ENCODE assay signal across 10 cellular contexts in the genomic region with DNA sequence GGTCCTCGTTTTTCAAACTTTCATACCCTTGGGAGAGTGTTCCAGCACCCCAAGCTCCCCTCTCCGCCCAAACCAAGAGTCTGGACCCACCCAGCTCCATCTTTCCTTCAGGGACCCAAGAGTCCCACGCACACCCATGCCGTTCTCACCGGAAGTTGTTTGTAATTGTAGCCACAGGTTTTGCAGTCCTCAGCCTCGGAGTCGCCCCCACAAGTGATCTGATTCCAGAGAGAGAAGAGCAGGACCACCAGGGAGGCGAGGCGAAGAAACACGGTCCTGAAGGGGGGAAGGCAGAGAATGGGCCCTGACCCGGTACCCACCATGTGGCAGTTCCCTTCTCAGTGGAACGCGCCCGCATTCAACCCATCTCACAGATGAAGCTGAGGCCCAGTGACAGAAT. TPM values are rescaled to one million over a fixed set of nuclear protein-coding genes. Genes with fewer than 3 reads are reported as not detected.
DNase-seq lines count a peak whose midpoint lies in the region; ATAC-seq, FAIRE-seq and TF ChIP-seq lines count a peak whose summit lies in the region.
"Had no signal": no experiment of that assay in that cellular context is flagged by ENCODE, and none has a peak within 500 bp of the region (broad histone marks: within the 10 kb centered on the region; RNA-seq: fewer than 3 reads in every experiment).

No MANE protein-coding gene starts in this region.

- H3K4me3 Mint-ChIP-seq in activated naive CD4-positive, alpha-beta T cell treated with anti-CD3 and anti-CD28 coated beads, Interleukin-2, amount 10 ng/mL, durations not matched to agents 7 days and 5 days, result peak overlapping the region; percentile 78
- peak overlapping the region; percentile 92 for H3K4me3 Mint-ChIP-seq in activated T-helper 1 cell treated with anti-CD3 and anti-CD28 coated beads, Interleukin-12 subunit alpha, Interleukin-12 subunit beta, Interleukin-2, Interleukin-4 antibody, amounts not matched to agents 30 ng/mL and 10 ng/mL and 1 ng/mL, durations not matched to agents 14 hours and 24 hours and 36 hours

- H2AFZ ChIP-seq in keratinocyte (ENCODE audit: control insufficient read depth, low read length), result no peak overlapping the region

- peak overlapping the region; percentile 18 for H3K4me2 ChIP-seq in keratinocyte (ENCODE audit: control insufficient read depth, extremely low read depth, insufficient read depth, low read depth, low read length)

- H3K79me2 ChIP-seq in keratinocyte (ENCODE audit: control insufficient read depth, insufficient read depth, low read length), result peaks cover 7% of the 10 kb centered on the region

- intact Hi-C loops in activated T-helper 1 cell treated with anti-CD3 and anti-CD28 coated beads, Interleukin-12 subunit alpha, Interleukin-12 subunit beta, Interleukin-2, Interleukin-4 antibody, amounts not matched to agents 30 ng/mL and 10 ng/mL and 1 ng/mL, durations not matched to agents 14 hours and 24 hours and 36 hours (cut with micrococcal nuclease), result loop anchor here (1.0 to 10.0 kb wide), 5 partner anchors 37 to 922 kb away; partner anchors contain the start of genes LENG8, MYADM and RPS9

- H3K4me1 ChIP-seq in keratinocyte (ENCODE audit: control insufficient read depth, extremely low read depth, insufficient read depth, low read length), result peaks cover 24% of the 10 kb centered on the region
- peaks cover 15 to 49% (median 43%) of the 10 kb centered on the region in 5 donors for H3K4me1 ChIP-seq in subcutaneous abdominal adipose tissue (ENCODE audit: control insufficient read depth in 5 of 5, insufficient read depth in 5 of 5, low read length in 5 of 5)
- H3K4me1 ChIP-seq in foreskin keratinocyte, result no peaks in the 10 kb centered on the region

- H3K4me1 Mint-ChIP-seq in activated naive CD4-positive, alpha-beta T cell treated with anti-CD3 and anti-CD28 coated beads, Interleukin-2, amount 10 ng/mL, durations not matched to agents 7 days and 5 days, result peaks cover 65% of the 10 kb centered on the region
- H3K4me1 Mint-ChIP-seq in activated T-helper 1 cell treated with anti-CD3 and anti-CD28 coated beads, Interleukin-12 subunit alpha, Interleukin-12 subunit beta, Interleukin-2, Interleukin-4 antibody, amounts not matched to agents 30 ng/mL and 10 ng/mL and 1 ng/mL, durations not matched to agents 14 hours and 24 hours and 36 hours (ENCODE audit: low read depth), result peaks cover 52% of the 10 kb centered on the region

- no peaks in the 10 kb centered on the region for H3K27me3 ChIP-seq in keratinocyte (ENCODE audit: control insufficient read depth, extremely low read depth, insufficient read depth, low read length)
- peaks cover 0 to 10% (median 7%) of the 10 kb centered on the region in 5 donors for H3K27me3 ChIP-seq in subcutaneous abdominal adipose tissue (ENCODE audit: control insufficient read depth in 5 of 5, insufficient read depth in 4 of 5, low read length in 5 of 5)
- H3K27me3 ChIP-seq in foreskin keratinocyte, result no peaks in the 10 kb centered on the region

- H3K9ac ChIP-seq in keratinocyte (ENCODE audit: control insufficient read depth, extremely low read depth, insufficient read depth, low read length) (no peak overlapping the region), subcutaneous abdominal adipose tissue (ENCODE audit: low read length in 5 of 5) (no peak overlapping the region)

- DNase-seq in activated naive CD4-positive, alpha-beta T cell treated with anti-CD3 and anti-CD28 coated beads, Interleukin-2, amount 10 ng/mL, durations not matched to agents 7 days and 5 days, result no peak
- no peak for DNase-seq in activated naive CD4-positive, alpha-beta T cell treated with anti-CD3 and anti-CD28 coated beads, Interleukin-2, amount 50 U/mL, for 72 hours (ENCODE audit: low spot score in 2 of 2)
- DNase-seq in activated T-helper 1 cell treated with anti-CD3 and anti-CD28 coated beads, Interleukin-12 subunit alpha, Interleukin-12 subunit beta, Interleukin-2, Interleukin-4 antibody, amounts not matched to agents 30 ng/mL and 10 ng/mL and 1 ng/mL, durations not matched to agents 14 hours and 24 hours and 36 hours (ENCODE audit: low spot score), result no peak
- no peak for DNase-seq in keratinocyte (ENCODE audit: low read depth, low spot score)
- DNase-seq in middle frontal gyrus (ENCODE audit: extremely low spot score, low spot score), result no peak
- DNase-seq in MV-4-11 (lab: John Stamatoyannopoulos, UW), result no peak
- DNase-seq in foreskin keratinocyte, result no peak

- no peaks in the 10 kb centered on the region for H4K20me1 ChIP-seq in keratinocyte (ENCODE audit: control insufficient read depth, extremely low read depth, insufficient read depth, low read length)

- no peaks in the 10 kb centered on the region for H3K9me1 ChIP-seq in keratinocyte (ENCODE audit: control insufficient read depth, extremely low read depth, insufficient read depth, low read length)

- H3K4me3 ChIP-seq in keratinocyte (ENCODE audit: control insufficient read depth in 2 of 3, extremely low read depth in 1 of 3, insufficient read depth in 2 of 3, low read depth in 1 of 3, low read length in 3 of 3), result peak overlapping the region; percentile 38 to 50 (median 39)
- H3K4me3 ChIP-seq in subcutaneous abdominal adipose tissue (ENCODE audit: low read depth in 1 of 5, low read length in 5 of 5), result peak overlapping the region in 3 of 5 donors; percentile 58 to 62 (median 58)

- no peaks in the 10 kb centered on the region for H3K9me3 Mint-ChIP-seq in activated naive CD4-positive, alpha-beta T cell treated with anti-CD3 and anti-CD28 coated beads, Interleukin-2, amount 10 ng/mL, durations not matched to agents 7 days and 5 days
- H3K9me3 Mint-ChIP-seq in activated naive CD4-positive, alpha-beta T cell treated with anti-CD3 and anti-CD28 coated beads, Interleukin-2, amount 50 U/mL, for 72 hours, result no peaks in the 10 kb centered on the region
- H3K9me3 Mint-ChIP-seq in activated T-helper 1 cell treated with anti-CD3 and anti-CD28 coated beads, Interleukin-12 subunit alpha, Interleukin-12 subunit beta, Interleukin-2, Interleukin-4 antibody, amounts not matched to agents 30 ng/mL and 10 ng/mL and 1 ng/mL, durations not matched to agents 14 hours and 24 hours and 36 hours, result no peaks in the 10 kb centered on the region

- H3K9me3 ChIP-seq in keratinocyte (ENCODE audit: control insufficient read depth, low read depth, low read length) (no peaks in the 10 kb centered on the region), subcutaneous abdominal adipose tissue (ENCODE audit: control insufficient read depth in 5 of 5, low read length in 5 of 5) (no peaks in the 10 kb centered on the region)

- TF ChIP-seq CTCF in keratinocyte (optimal IDR thresholded peaks at IDR 0.05 in 1 of 3, IDR thresholded peaks at IDR 0.05 in 1 of 3, conservative IDR thresholded peaks at IDR 0.05 in 1 of 3; ENCODE audit: extremely low read depth in 1 of 3, insufficient read depth in 2 of 3, low read length in 3 of 3) (no peak), foreskin keratinocyte (conservative IDR thresholded peaks at IDR 0.05) (no peak)

- peaks cover 1 to 2% of the 10 kb centered on the region in 2 experiments for H3K36me3 ChIP-seq in keratinocyte (ENCODE audit: control insufficient read depth in 2 of 2, extremely low read depth in 1 of 2, insufficient read depth in 2 of 2, low read length in 2 of 2)
- peaks cover 0 to 3% (median 2%) of the 10 kb centered on the region in 5 donors for H3K36me3 ChIP-seq in subcutaneous abdominal adipose tissue (ENCODE audit: control insufficient read depth in 5 of 5, insufficient read depth in 5 of 5, low read length in 5 of 5)

- no peak overlapping the region for H3K27ac ChIP-seq in keratinocyte (ENCODE audit: control insufficient read depth, insufficient read depth, low read length)
- H3K27ac ChIP-seq in subcutaneous abdominal adipose tissue (ENCODE audit: low read depth, low read length), result no peak overlapping the region
- no peak overlapping the region for H3K27ac ChIP-seq in foreskin keratinocyte

- CTCF ChIA-PET in activated naive CD4-positive, alpha-beta T cell treated with anti-CD3 and anti-CD28 coated beads, Interleukin-2, amount 10 ng/mL, durations not matched to agents 7 days and 5 days (lab: Charles Lee), result no interaction called here

- peaks cover 9% of the 10 kb centered on the region for H3K36me3 Mint-ChIP-seq in activated naive CD4-positive, alpha-beta T cell treated with anti-CD3 and anti-CD28 coated beads, Interleukin-2, amount 10 ng/mL, durations not matched to agents 7 days and 5 days
- peaks cover 4 to 6% of the 10 kb centered on the region in 2 donors for H3K36me3 Mint-ChIP-seq in activated naive CD4-positive, alpha-beta T cell treated with anti-CD3 and anti-CD28 coated beads, Interleukin-2, amount 50 U/mL, for 72 hours
- peaks cover 7% of the 10 kb centered on the region for H3K36me3 Mint-ChIP-seq in activated T-helper 1 cell treated with anti-CD3 and anti-CD28 coated beads, Interleukin-12 subunit alpha, Interleukin-12 subunit beta, Interleukin-2, Interleukin-4 antibody, amounts not matched to agents 30 ng/mL and 10 ng/mL and 1 ng/mL, durations not matched to agents 14 hours and 24 hours and 36 hours (ENCODE audit: low read depth)

- dilution Hi-C loops in keratinocyte (cut with MboI; ENCODE audit: extremely low pct_ligation_motif_present, low sequenced_read_pairs), result no loop called here

- no peak for ATAC-seq in activated naive CD4-positive, alpha-beta T cell treated with anti-CD3 and anti-CD28 coated beads, Interleukin-2, amount 50 U/mL, for 72 hours
- ATAC-seq in foreskin keratinocyte, result no peak

- FAIRE-seq in keratinocyte (lab: Jason Lieb, UNC), result no peak
- FAIRE-seq: GM18507, islet of Langerhans had no signal

- peak overlapping the region; percentile 83 for H3K27ac Mint-ChIP-seq in activated naive CD4-positive, alpha-beta T cell treated with anti-CD3 and anti-CD28 coated beads, Interleukin-2, amount 10 ng/mL, durations not matched to agents 7 days and 5 days
- H3K27ac Mint-ChIP-seq in activated naive CD4-positive, alpha-beta T cell treated with anti-CD3 and anti-CD28 coated beads, Interleukin-2, amount 50 U/mL, for 72 hours, result no peak overlapping the region
- H3K27ac Mint-ChIP-seq in activated T-helper 1 cell treated with anti-CD3 and anti-CD28 coated beads, Interleukin-12 subunit alpha, Interleukin-12 subunit beta, Interleukin-2, Interleukin-4 antibody, amounts not matched to agents 30 ng/mL and 10 ng/mL and 1 ng/mL, durations not matched to agents 14 hours and 24 hours and 36 hours, result peak overlapping the region; percentile 45

- H3K27me3 Mint-ChIP-seq in activated naive CD4-positive, alpha-beta T cell treated with anti-CD3 and anti-CD28 coated beads, Interleukin-2, amount 10 ng/mL, durations not matched to agents 7 days and 5 days, result peaks cover 42% of the 10 kb centered on the region
- H3K27me3 Mint-ChIP-seq in activated T-helper 1 cell treated with anti-CD3 and anti-CD28 coated beads, Interleukin-12 subunit alpha, Interleukin-12 subunit beta, Interleukin-2, Interleukin-4 antibody, amounts not matched to agents 30 ng/mL and 10 ng/mL and 1 ng/mL, durations not matched to agents 14 hours and 24 hours and 36 hours (ENCODE audit: insufficient read depth), result peaks cover 6% of the 10 kb centered on the region

RNA-seq across cellular contexts. Expression of gene LENG1, which starts 3.4 kb away (rescaled TPM):
- 1 to 10 TPM; 3.5 to 6.1 TPM for total RNA-seq in activated naive CD4-positive, alpha-beta T cell treated with anti-CD3 and anti-CD28 coated beads, Interleukin-2, amount 50 U/mL, for 72 hours
- 5.8 and 6.6 TPM in 2 replicates for total RNA-seq in activated T-helper 1 cell treated with anti-CD3 and anti-CD28 coated beads, Interleukin-12 subunit alpha, Interleukin-12 subunit beta, Interleukin-2, Interleukin-4 antibody, amounts not matched to agents 30 ng/mL and 10 ng/mL and 1 ng/mL, durations not matched to agents 14 hours and 24 hours and 36 hours
- polyA plus RNA-seq in keratinocyte, result 2.0 to 4.0 TPM (median 3.4 TPM) in 3 replicates
- 5.4 TPM for polyA plus RNA-seq in keratinocyte (2011; ENCODE audit: low read depth)
- polyA plus RNA-seq in keratinocyte (2011; cell fraction: cytosol; rRNA removed), result 1.5 and 3.5 TPM in 2 replicates
- polyA plus RNA-seq in keratinocyte (2011; cell fraction: nucleus; rRNA removed), result 2.4 and 2.6 TPM in 2 replicates
- polyA plus RNA-seq in keratinocyte (2012; ENCODE audit: low replicate concordance), result 4.3 and 7.3 TPM in 2 replicates
- polyA minus RNA-seq in keratinocyte, result 0.16 TPM in 1 of 3 replicates, not detected in the others
- 1.3 TPM for polyA minus RNA-seq in keratinocyte (2011; cell fraction: cytosol; rRNA and poly(A)+ RNA removed)
- polyA minus RNA-seq in keratinocyte (2011; cell fraction: nucleus; rRNA and poly(A)+ RNA removed), result 0.32 and 0.62 TPM in 2 replicates
- 7.8 and 9.7 TPM in 2 replicates for total RNA-seq in foreskin keratinocyte
- 11.7 and 12.3 TPM in 2 replicates for polyA plus RNA-seq in foreskin keratinocyte

RNA-seq across cellular contexts. Expression of gene TMC4, which starts 10.1 kb away (rescaled TPM):
- total RNA-seq in activated naive CD4-positive, alpha-beta T cell treated with anti-CD3 and anti-CD28 coated beads, Interleukin-2, amount 50 U/mL, for 72 hours, result not detected
- 0.73 and 0.83 TPM in 2 replicates for total RNA-seq in activated T-helper 1 cell treated with anti-CD3 and anti-CD28 coated beads, Interleukin-12 subunit alpha, Interleukin-12 subunit beta, Interleukin-2, Interleukin-4 antibody, amounts not matched to agents 30 ng/mL and 10 ng/mL and 1 ng/mL, durations not matched to agents 14 hours and 24 hours and 36 hours
- polyA plus RNA-seq in keratinocyte (1.5 to 2.2 TPM (median 1.8 TPM) in 3 replicates), foreskin keratinocyte (12.0 and 20.8 TPM in 2 replicates)
- 2.8 TPM for polyA plus RNA-seq in keratinocyte (2011; ENCODE audit: low read depth)
- polyA plus RNA-seq in keratinocyte (2011; cell fraction: cytosol; rRNA removed), result 1.0 and 2.2 TPM in 2 replicates
- 10.2 and 10.8 TPM in 2 replicates for polyA plus RNA-seq in keratinocyte (2011; cell fraction: nucleus; rRNA removed)
- polyA plus RNA-seq in keratinocyte (2012; ENCODE audit: low replicate concordance), result 4.5 and 6.4 TPM in 2 replicates
- 1.7 to 3.1 TPM (median 2.9 TPM) in 3 replicates for polyA minus RNA-seq in keratinocyte
- polyA minus RNA-seq in keratinocyte (2011; cell fraction: cytosol; rRNA and poly(A)+ RNA removed), result 2.3 TPM
- 2.1 and 2.6 TPM in 2 replicates for polyA minus RNA-seq in keratinocyte (2011; cell fraction: nucleus; rRNA and poly(A)+ RNA removed)
- 7.2 and 13.2 TPM in 2 replicates for total RNA-seq in foreskin keratinocyte

RNA-seq across cellular contexts. Expression of gene CNOT3, which starts 25.3 kb away (rescaled TPM):
- 10 to 100 TPM; 57.3 to 59.9 TPM for total RNA-seq in activated naive CD4-positive, alpha-beta T cell treated with anti-CD3 and anti-CD28 coated beads, Interleukin-2, amount 50 U/mL, for 72 hours
- total RNA-seq in activated T-helper 1 cell treated with anti-CD3 and anti-CD28 coated beads, Interleukin-12 subunit alpha, Interleukin-12 subunit beta, Interleukin-2, Interleukin-4 antibody, amounts not matched to agents 30 ng/mL and 10 ng/mL and 1 ng/mL, durations not matched to agents 14 hours and 24 hours and 36 hours, result 70.0 and 73.2 TPM in 2 replicates
- 4.1 to 15.0 TPM (median 8.6 TPM) in 3 replicates for polyA plus RNA-seq in keratinocyte
- polyA plus RNA-seq in keratinocyte (2011; ENCODE audit: low read depth), result 84.3 TPM
- 12.8 and 19.4 TPM in 2 replicates for polyA plus RNA-seq in keratinocyte (2011; cell fraction: cytosol; rRNA removed)
- 27.2 and 33.7 TPM in 2 replicates for polyA plus RNA-seq in keratinocyte (2011; cell fraction: nucleus; rRNA removed)
- polyA plus RNA-seq in keratinocyte (2012; ENCODE audit: low replicate concordance), result 23.1 and 33.5 TPM in 2 replicates
- 5.5 to 53.4 TPM (median 19.0 TPM) in 3 replicates for polyA minus RNA-seq in keratinocyte
- 13.8 TPM for polyA minus RNA-seq in keratinocyte (2011; cell fraction: cytosol; rRNA and poly(A)+ RNA removed)
- polyA minus RNA-seq in keratinocyte (2011; cell fraction: nucleus; rRNA and poly(A)+ RNA removed), result 7.7 and 12.1 TPM in 2 replicates
- total RNA-seq in foreskin keratinocyte, result 24.5 and 26.0 TPM in 2 replicates
- polyA plus RNA-seq in foreskin keratinocyte, result 37.8 TPM in 2 replicates

RNA-seq across cellular contexts. Expression of gene MBOAT7, which starts 26.5 kb away (rescaled TPM):
- 10 to 100 TPM; 56.8 to 97.2 TPM for total RNA-seq in activated naive CD4-positive, alpha-beta T cell treated with anti-CD3 and anti-CD28 coated beads, Interleukin-2, amount 50 U/mL, for 72 hours
- 255 and 263 TPM in 2 replicates for total RNA-seq in activated T-helper 1 cell treated with anti-CD3 and anti-CD28 coated beads, Interleukin-12 subunit alpha, Interleukin-12 subunit beta, Interleukin-2, Interleukin-4 antibody, amounts not matched to agents 30 ng/mL and 10 ng/mL and 1 ng/mL, durations not matched to agents 14 hours and 24 hours and 36 hours
- 41.3 to 70.2 TPM (median 62.7 TPM) in 3 replicates for polyA plus RNA-seq in keratinocyte
- 6.9 TPM for polyA plus RNA-seq in keratinocyte (2011; ENCODE audit: low read depth)
- polyA plus RNA-seq in keratinocyte (2011; cell fraction: cytosol; rRNA removed), result 40.0 and 79.8 TPM in 2 replicates
- 146 and 213 TPM in 2 replicates for polyA plus RNA-seq in keratinocyte (2011; cell fraction: nucleus; rRNA removed)
- 54.1 and 120 TPM in 2 replicates for polyA plus RNA-seq in keratinocyte (2012; ENCODE audit: low replicate concordance)
- 41.1 to 132 TPM (median 55.3 TPM) in 3 replicates for polyA minus RNA-seq in keratinocyte
- polyA minus RNA-seq in keratinocyte (2011; cell fraction: cytosol; rRNA and poly(A)+ RNA removed), result 195 TPM
- 158 and 173 TPM in 2 replicates for polyA minus RNA-seq in keratinocyte (2011; cell fraction: nucleus; rRNA and poly(A)+ RNA removed)
- 71.4 and 86.0 TPM in 2 replicates for total RNA-seq in foreskin keratinocyte
- 89.5 and 92.1 TPM in 2 replicates for polyA plus RNA-seq in foreskin keratinocyte

RNA-seq across cellular contexts. Expression of gene TSEN34, which starts 28.2 kb away (rescaled TPM):
- total RNA-seq in activated naive CD4-positive, alpha-beta T cell treated with anti-CD3 and anti-CD28 coated beads, Interleukin-2, amount 50 U/mL, for 72 hours, result 10 to 100 TPM; 10.2 to 15.8 TPM
- total RNA-seq in activated T-helper 1 cell treated with anti-CD3 and anti-CD28 coated beads, Interleukin-12 subunit alpha, Interleukin-12 subunit beta, Interleukin-2, Interleukin-4 antibody, amounts not matched to agents 30 ng/mL and 10 ng/mL and 1 ng/mL, durations not matched to agents 14 hours and 24 hours and 36 hours, result 20.1 and 20.9 TPM in 2 replicates
- polyA plus RNA-seq in keratinocyte, result 36.5 to 49.7 TPM (median 40.5 TPM) in 3 replicates
- 8.1 TPM for polyA plus RNA-seq in keratinocyte (2011; ENCODE audit: low read depth)
- 30.5 and 56.0 TPM in 2 replicates for polyA plus RNA-seq in keratinocyte (2011; cell fraction: cytosol; rRNA removed)
- polyA plus RNA-seq in keratinocyte (2011; cell fraction: nucleus; rRNA removed), result 22.0 and 30.1 TPM in 2 replicates
- 22.8 and 48.0 TPM in 2 replicates for polyA plus RNA-seq in keratinocyte (2012; ENCODE audit: low replicate concordance)
- polyA minus RNA-seq in keratinocyte, result 22.7 to 39.1 TPM (median 33.0 TPM) in 3 replicates
- polyA minus RNA-seq in keratinocyte (2011; cell fraction: cytosol; rRNA and poly(A)+ RNA removed), result 60.6 TPM
- polyA minus RNA-seq in keratinocyte (2011; cell fraction: nucleus; rRNA and poly(A)+ RNA removed), result 11.6 and 14.2 TPM in 2 replicates
- total RNA-seq in foreskin keratinocyte, result 95.4 and 102 TPM in 2 replicates
- polyA plus RNA-seq in foreskin keratinocyte, result 122 and 125 TPM in 2 replicates

Comparison
In these comparisons a context has a peak if more than half of its experiments do, and no peak if none do; other contexts are left out.
1. H3K27ac Mint-ChIP-seq: peak in activated naive CD4-positive, alpha-beta T cell treated with anti-CD3 and anti-CD28 coated beads, Interleukin-2, amount 10 ng/mL, durations not matched to agents 7 days and 5 days (single experiment) and activated T-helper 1 cell treated with anti-CD3 and anti-CD28 coated beads, Interleukin-12 subunit alpha, Interleukin-12 subunit beta, Interleukin-2, Interleukin-4 antibody, amounts not matched to agents 30 ng/mL and 10 ng/mL and 1 ng/mL, durations not matched to agents 14 hours and 24 hours and 36 hours (single experiment); none in activated naive CD4-positive, alpha-beta T cell treated with anti-CD3 and anti-CD28 coated beads, Interleukin-2, amount 50 U/mL, for 72 hours (0 of 2).